In genomic region chr7:27364344-27364758, GRCh38 we compare ENCODE assay signal across 9 cellular contexts.
DNase-seq lines count a peak whose midpoint lies in the region; ATAC-seq and TF ChIP-seq lines count a peak whose summit lies in the region.
"Had no signal": no experiment of that assay in that cellular context is flagged by ENCODE, and none has a peak within 500 bp of the region (broad histone marks: within the 10 kb centered on the region; RNA-seq: fewer than 3 reads in every experiment).

No MANE protein-coding gene starts in this region.

- TF ChIP-seq CTCF in coronary artery (IDR thresholded peaks at IDR 0.05) = no peak

- DNase-seq in DMS 273 (lab: John Stamatoyannopoulos, UW; ENCODE audit: unreplicated experiment) (peak; percentile 55), DMS 273 treated with DMSO at 0.1 percent for 48 hours (lab: John Stamatoyannopoulos, UW) (no peak), coronary artery (ENCODE audit: low spot score) (no peak), midbrain (lab: John Stamatoyannopoulos, UW) (peak; percentile 37), ureter (ENCODE audit: low spot score) (peak; percentile 63), COLO668 (lab: John Stamatoyannopoulos, UW; ENCODE audit: unreplicated experiment) (no peak), NCI-H146 (lab: John Stamatoyannopoulos, UW) (no peak)

- no peak for ATAC-seq in HG03039 (IDR thresholded peaks at IDR 0.05; ENCODE audit: unreplicated experiment)

- H3K4me3 ChIP-seq in coronary artery = peak overlapping the region; percentile 8

- H3K27ac ChIP-seq in coronary artery = peak overlapping the region; percentile 43 to 79
- H3K27ac ChIP-seq: 22Rv1 had no signal

Comparison
In these comparisons a context has a peak if more than half of its experiments do, and no peak if none do; other contexts are left out.
1. DNase-seq: peak in DMS 273 (single experiment), midbrain (single experiment) and ureter (single experiment); none in DMS 273 treated with DMSO at 0.1 percent for 48 hours (single experiment), coronary artery (single experiment), COLO668 (single experiment) and NCI-H146 (single experiment).